ENCODE assay signal across 14 cellular contexts in genomic region chr15:90828111-90828510, GRCh38.
"Had no signal": no experiment of that assay in that cellular context is flagged by ENCODE, and none has a peak within 500 bp of the region (broad histone marks: within the 10 kb centered on the region; RNA-seq: fewer than 3 reads in every experiment).

No MANE protein-coding gene starts in this region.

- ATAC-seq: activated CD4-positive, CD25-positive, alpha-beta regulatory T cell treated with anti-CD3 and anti-CD28 coated beads, Interleukin-2, amount 50 U/mL, for 24 hours; left ventricle myocardium superior; mucosa of descending colon; naive thymus-derived CD4-positive, alpha-beta T cell had no signal

- H3K27ac Mint-ChIP-seq: memory B cell had no signal

- H3K9me3 Mint-ChIP-seq: memory B cell had no signal

- H3K36me3 Mint-ChIP-seq: memory B cell had no signal

- H3K27me3 Mint-ChIP-seq: naive thymus-derived CD4-positive, alpha-beta T cell had no signal

- H3K4me3 Mint-ChIP-seq: memory B cell had no signal

- DNase-seq: foreskin melanocyte; kidney glomerular epithelial cell; left ventricle myocardium superior; mucosa of descending colon; naive thymus-derived CD4-positive, alpha-beta T cell; retina; SJCRH30; stimulated activated CD4-positive, alpha-beta T cell treated with anti-CD3 and anti-CD28 coated beads, Interleukin-15, amount 100 ng/mL, for 24 hours; stimulated activated CD4-positive, alpha-beta T cell treated with anti-CD3 and anti-CD28 coated beads, Interleukin-4, amount 100 ng/mL, for 1 hour; stimulated activated naive CD4-positive, alpha-beta T cell treated with Interleukin-2 at 50 U/mL for 16 hours; T-helper 9 cell; trophoblast cell had no signal
